In genomic region chr20:49216991-49217578, GRCh38 we compare ENCODE assay signal across 8 cellular contexts. TPM values are rescaled to one million over a fixed set of nuclear protein-coding genes. Genes with fewer than 3 reads are reported as not detected.
DNase-seq lines count a peak whose midpoint lies in the region; ATAC-seq and TF ChIP-seq lines count a peak whose summit lies in the region.

No MANE protein-coding gene starts in this region.

- CTCF ChIA-PET in Calu3 (lab: Charles Lee), result interaction anchor here (0.6 to 2.8 kb wide), 15 partner anchors 10 to 560 kb away, joined by 3 to 36 read pairs (median 4); partner anchors contain the start of gene CSE1L
- CTCF ChIA-PET in activated CD8-positive, alpha-beta T cell treated with anti-CD3 and anti-CD28 coated beads, Interleukin-2, amount 10 ng/mL, durations not matched to agents 7 days and 5 days (lab: Charles Lee), result interaction anchor here (0.5 to 6.0 kb wide), 59 partner anchors 9 to 323 kb away, joined by 3 to 185 read pairs (median 5); partner anchors contain the start of genes CSE1L, STAU1 and ZNFX1

- no TSS peak for BruUV-seq in Calu3 (replicated peaks; lab: Mats Ljungman, UMichigan)

- intact Hi-C loops in Calu3 (cut with micrococcal nuclease; ENCODE audit: unreplicated experiment), result loop anchor here (1.0 kb wide), 1 partner anchor 84 kb away; no protein-coding TSS in a partner anchor

- H3K36me3 Mint-ChIP-seq in Calu3 (ENCODE audit: insufficient read depth, unreplicated experiment) (peaks cover 32% of the 10 kb centered on the region), memory B cell (peaks cover 5% of the 10 kb centered on the region)
- H3K36me3 Mint-ChIP-seq in activated CD8-positive, alpha-beta T cell treated with anti-CD3 and anti-CD28 coated beads, Interleukin-2, amount 10 ng/mL, durations not matched to agents 7 days and 5 days (ENCODE audit: low read depth), result peaks cover 12% of the 10 kb centered on the region

- peaks cover 14% of the 10 kb centered on the region for H3K4me1 Mint-ChIP-seq in Calu3 (ENCODE audit: low read depth, unreplicated experiment)
- H3K4me1 Mint-ChIP-seq in activated CD8-positive, alpha-beta T cell treated with anti-CD3 and anti-CD28 coated beads, Interleukin-2, amount 10 ng/mL, durations not matched to agents 7 days and 5 days (ENCODE audit: low read depth), result peaks cover 28% of the 10 kb centered on the region
- peaks cover 14% of the 10 kb centered on the region for H3K4me1 Mint-ChIP-seq in memory B cell

- peak; percentile 99 for TF ChIP-seq CTCF in Calu3 (IDR thresholded peaks at IDR 0.05; ENCODE audit: unreplicated experiment)

- ATAC-seq in activated CD8-positive, alpha-beta T cell treated with anti-CD3 and anti-CD28 coated beads, Interleukin-2, amount 10 ng/mL, durations not matched to agents 7 days and 5 days, result peak; percentile 45
- ATAC-seq in memory B cell (ENCODE audit: low read depth) (peak; percentile 25), GM21423 (IDR thresholded peaks at IDR 0.05; ENCODE audit: unreplicated experiment) (no peak)

- DNase-seq in Calu3 (peak; percentile 99), HuH-7 (ENCODE audit: low spot score) (peak; percentile 84), NOMO-1 (lab: John Stamatoyannopoulos, UW; ENCODE audit: unreplicated experiment in 2 of 2) (peak; percentile 56 to 78), memory B cell (ENCODE audit: low spot score in 2 of 2) (peak; percentile 89 to 94)
- DNase-seq in activated CD8-positive, alpha-beta T cell treated with anti-CD3 and anti-CD28 coated beads, Interleukin-2, amount 10 ng/mL, durations not matched to agents 7 days and 5 days, result peak; percentile 95
- DNase-seq in effector CD8-positive, alpha-beta T cell (lab: John Stamatoyannopoulos, UW), result peak; percentile 95
- peak; percentile 78 for DNase-seq in stimulated activated CD8-positive, alpha-beta memory T cell treated with anti-CD3 and anti-CD28 coated beads, Interleukin-12 subunit alpha, Interleukin-12 subunit beta, amount 100 ng/mL, for 4 hours (ENCODE audit: low read depth)

- no peak overlapping the region for H3K27ac Mint-ChIP-seq in Calu3 (ENCODE audit: unreplicated experiment)
- H3K27ac Mint-ChIP-seq in activated CD8-positive, alpha-beta T cell treated with anti-CD3 and anti-CD28 coated beads, Interleukin-2, amount 10 ng/mL, durations not matched to agents 7 days and 5 days, result no peak overlapping the region
- no peak overlapping the region for H3K27ac Mint-ChIP-seq in memory B cell

- H3K27me3 Mint-ChIP-seq in Calu3 (ENCODE audit: unreplicated experiment) (no peaks in the 10 kb centered on the region), memory B cell (no peaks in the 10 kb centered on the region)
- H3K27me3 Mint-ChIP-seq in activated CD8-positive, alpha-beta T cell treated with anti-CD3 and anti-CD28 coated beads, Interleukin-2, amount 10 ng/mL, durations not matched to agents 7 days and 5 days (ENCODE audit: low read depth), result no peaks in the 10 kb centered on the region

- POLR2A ChIA-PET in activated CD8-positive, alpha-beta T cell treated with anti-CD3 and anti-CD28 coated beads, Interleukin-2, amount 10 ng/mL, durations not matched to agents 7 days and 5 days (lab: Charles Lee), result interaction anchor here (0.7 kb wide), 1 partner anchor 29 kb away, joined by 3 read pairs; the partner anchor contains the start of gene STAU1

- H3K9me3 Mint-ChIP-seq in Calu3 (ENCODE audit: low read depth, unreplicated experiment) (no peaks in the 10 kb centered on the region), memory B cell (no peaks in the 10 kb centered on the region)
- H3K9me3 Mint-ChIP-seq in activated CD8-positive, alpha-beta T cell treated with anti-CD3 and anti-CD28 coated beads, Interleukin-2, amount 10 ng/mL, durations not matched to agents 7 days and 5 days (ENCODE audit: insufficient read depth), result no peaks in the 10 kb centered on the region

- peak overlapping the region; percentile 18 for H3K4me3 Mint-ChIP-seq in Calu3 (ENCODE audit: low read depth, unreplicated experiment)
- peak overlapping the region; percentile 39 for H3K4me3 Mint-ChIP-seq in activated CD8-positive, alpha-beta T cell treated with anti-CD3 and anti-CD28 coated beads, Interleukin-2, amount 10 ng/mL, durations not matched to agents 7 days and 5 days
- H3K4me3 Mint-ChIP-seq in memory B cell, result no peak overlapping the region

RNA-seq across cellular contexts. Expression of gene DDX27, which starts 2.1 kb away (rescaled TPM):
- total RNA-seq in Calu3 (2022), result 87.3 and 96.0 TPM in 2 replicates
- 10 to 100 TPM; 38.3 to 38.6 TPM for total RNA-seq in activated CD8-positive, alpha-beta T cell treated with anti-CD3 and anti-CD28 coated beads, Interleukin-2, amount 10 ng/mL, durations not matched to agents 7 days and 5 days

RNA-seq across cellular contexts. Expression of gene STAU1, which starts 29.0 kb away (rescaled TPM):
- total RNA-seq in Calu3 (2022), result 147 and 155 TPM in 2 replicates
- total RNA-seq in activated CD8-positive, alpha-beta T cell treated with anti-CD3 and anti-CD28 coated beads, Interleukin-2, amount 10 ng/mL, durations not matched to agents 7 days and 5 days, result 10 to 100 TPM; 42.5 to 46.5 TPM
